ENCODE assay signal across 9 cellular contexts in genomic region chr17:79658811-79659207, GRCh38. TPM values are rescaled to one million over a fixed set of nuclear protein-coding genes. Genes with fewer than 3 reads are reported as not detected.
DNase-seq lines count a peak whose midpoint lies in the region; ATAC-seq, FAIRE-seq and TF ChIP-seq lines count a peak whose summit lies in the region.
"Had no signal": no experiment of that assay in that cellular context is flagged by ENCODE, and none has a peak within 500 bp of the region (broad histone marks: within the 10 kb centered on the region; RNA-seq: fewer than 3 reads in every experiment).

No MANE protein-coding gene starts in this region.

- H3K27ac ChIP-seq in K562 (ENCODE audit: extremely low read depth, low read depth, low read length), result no peak overlapping the region
- H3K27ac ChIP-seq in CD8-positive, alpha-beta memory T cell (ENCODE audit: low read depth, low read length), result no peak overlapping the region

- 0% methylated on average over 11 of the region's 11 CpGs for WGBS in K562 (ENCODE audit: insufficient coverage, low coverage, missing lambda C conversion rate)

- in situ Hi-C loops in K562 (cut with MboI), result no loop called here

- no peaks in the 10 kb centered on the region for H3K4me1 ChIP-seq in K562 (replicated peaks in 1 of 2; ENCODE audit: control insufficient read depth in 2 of 2, insufficient read depth in 2 of 2, low read length in 2 of 2)
- no peaks in the 10 kb centered on the region for H3K4me1 ChIP-seq in CD8-positive, alpha-beta memory T cell (ENCODE audit: insufficient read depth, low read length)

- DNase-seq in CMK (ENCODE audit: low read depth), result peak; percentile 5
- peak; percentile 0 for DNase-seq in Jurkat, Clone E6-1 (ENCODE audit: low read depth, low spot score)
- peak; percentile 30 to 43 (median 40) for DNase-seq in K562 (ENCODE audit: extremely low read depth in 1 of 4, low spot score in 3 of 4)
- peak; percentile 3 for DNase-seq in medulla oblongata (ENCODE audit: extremely low spot score)
- DNase-seq in CD8-positive, alpha-beta memory T cell, result no peak
- no peak for DNase-seq in NCI-H2171 (lab: John Stamatoyannopoulos, UW)
- DNase-seq in stimulated activated naive B cell treated with anti-CD40 and anti-IgM and Interleukin-4, amounts not matched to agents 10 μg/mL and 1 μg/mL and 100 μg/mL, for 72 hours, result no peak
- DNase-seq: activated naive CD8-positive, alpha-beta T cell treated with anti-CD3 and anti-CD28 coated beads, Interleukin-2, amount 10 ng/mL, durations not matched to agents 7 days and 5 days had no signal

- peaks cover 0 to 9% (median 0%) of the 10 kb centered on the region in 5 donors for H3K9me3 Mint-ChIP-seq in CD8-positive, alpha-beta memory T cell
- peaks cover 7 to 14% of the 10 kb centered on the region in 2 donors for H3K9me3 Mint-ChIP-seq in stimulated activated naive B cell treated with anti-CD40 and anti-IgM and Interleukin-4, amounts not matched to agents 10 μg/mL and 1 μg/mL and 100 μg/mL, for 72 hours

- POLR2A ChIA-PET in K562 (lab: Yijun Ruan, JAX), result interaction anchor here (0.6 kb wide), 1 partner anchor 1336 kb away, joined by 3 read pairs; no protein-coding TSS in a partner anchor
- POLR2A ChIA-PET in CD8-positive, alpha-beta memory T cell (lab: Charles Lee), result no interaction called here

- no peaks in the 10 kb centered on the region for H3K9me1 ChIP-seq in K562 (ENCODE audit: control insufficient read depth, insufficient read depth, low read length)

- peak; percentile 46 to 65 (median 56) for TF ChIP-seq CTCF in K562 (IDR thresholded peaks at IDR 0.05 in 2 of 3, conservative IDR thresholded peaks at IDR 0.05 in 1 of 3; ENCODE audit: insufficient read depth in 2 of 3, low read depth in 1 of 3, low read length in 3 of 3)

- TF ChIP-seq POLR2A in K562 (conservative IDR thresholded peaks at IDR 0.05), result no peak

- H4K20me1 ChIP-seq in K562 (replicated peaks; ENCODE audit: control insufficient read depth, insufficient read depth, low read length), result no peaks in the 10 kb centered on the region

- peak; percentile 88 for ATAC-seq in K562
- ATAC-seq in HG03135 (IDR thresholded peaks at IDR 0.05; ENCODE audit: unreplicated experiment), result no peak
- no peak for ATAC-seq in stimulated activated naive B cell treated with anti-CD40 and anti-IgM and Interleukin-4, amounts not matched to agents 10 μg/mL and 1 μg/mL and 100 μg/mL, for 72 hours (replicated peaks)

- FAIRE-seq in K562 (lab: Jason Lieb, UNC), result peak; percentile 78

- no peaks in the 10 kb centered on the region for H3K4me1 Mint-ChIP-seq in CD8-positive, alpha-beta memory T cell
- H3K4me1 Mint-ChIP-seq in stimulated activated naive B cell treated with anti-CD40 and anti-IgM and Interleukin-4, amounts not matched to agents 10 μg/mL and 1 μg/mL and 100 μg/mL, for 72 hours, result peaks cover 0 to 3% of the 10 kb centered on the region in 2 donors
- H3K4me1 Mint-ChIP-seq: activated naive CD8-positive, alpha-beta T cell treated with anti-CD3 and anti-CD28 coated beads, Interleukin-2, amount 10 ng/mL, durations not matched to agents 7 days and 5 days had no signal

- H3K9me3 ChIP-seq in K562 (replicated peaks; ENCODE audit: control insufficient read depth, insufficient read depth, low read depth, low read length), result no peaks in the 10 kb centered on the region
- H3K9me3 ChIP-seq in CD8-positive, alpha-beta memory T cell (ENCODE audit: low read length), result no peaks in the 10 kb centered on the region

- peaks cover 21 to 22% of the 10 kb centered on the region in 2 experiments for H3K27me3 ChIP-seq in K562 (ENCODE audit: control insufficient read depth in 2 of 2, insufficient read depth in 2 of 2, low read length in 2 of 2)
- H3K27me3 ChIP-seq in CD8-positive, alpha-beta memory T cell (ENCODE audit: insufficient read depth, low read length, poor library complexity, severe bottlenecking), result peaks cover 14% of the 10 kb centered on the region

- H3K4me2 ChIP-seq in K562 (ENCODE audit: insufficient read depth, low read length), result no peak overlapping the region

- no peak for TF ChIP-seq RAD21 in K562 (CRISPR knock-in tag; conservative IDR thresholded peaks at IDR 0.05 in 1 of 2, IDR thresholded peaks at IDR 0.05 in 1 of 2)

- intact Hi-C loops in K562 (cut with micrococcal nuclease), result no loop called here

- H3K36me3 Mint-ChIP-seq in CD8-positive, alpha-beta memory T cell, result no peaks in the 10 kb centered on the region
- no peaks in the 10 kb centered on the region for H3K36me3 Mint-ChIP-seq in stimulated activated naive B cell treated with anti-CD40 and anti-IgM and Interleukin-4, amounts not matched to agents 10 μg/mL and 1 μg/mL and 100 μg/mL, for 72 hours

- H3K79me2 ChIP-seq in K562 (ENCODE audit: control insufficient read depth, insufficient read depth, low read length), result no peaks in the 10 kb centered on the region

- no peak overlapping the region for H3K9ac ChIP-seq in K562 (ENCODE audit: insufficient read depth in 1 of 2, low read depth in 2 of 2, low read length in 2 of 2)

- peaks cover 36 to 68% of the 10 kb centered on the region in 2 donors for H3K27me3 Mint-ChIP-seq in CD8-positive, alpha-beta memory T cell
- peaks cover 64 to 82% of the 10 kb centered on the region in 2 donors for H3K27me3 Mint-ChIP-seq in stimulated activated naive B cell treated with anti-CD40 and anti-IgM and Interleukin-4, amounts not matched to agents 10 μg/mL and 1 μg/mL and 100 μg/mL, for 72 hours

- TF ChIP-seq EP300 in K562 (IDR thresholded peaks at IDR 0.05; ENCODE audit: low read length), result no peak

- no peak overlapping the region for H2AFZ ChIP-seq in K562 (ENCODE audit: low read depth, low read length)

- no TSS peak for BruUV-seq in K562 (replicated peaks; lab: Mats Ljungman, UMichigan)

- no peak overlapping the region for H3K4me3 Mint-ChIP-seq in CD8-positive, alpha-beta memory T cell
- H3K4me3 Mint-ChIP-seq in stimulated activated naive B cell treated with anti-CD40 and anti-IgM and Interleukin-4, amounts not matched to agents 10 μg/mL and 1 μg/mL and 100 μg/mL, for 72 hours, result no peak overlapping the region
- H3K4me3 Mint-ChIP-seq: activated naive CD8-positive, alpha-beta T cell treated with anti-CD3 and anti-CD28 coated beads, Interleukin-2, amount 10 ng/mL, durations not matched to agents 7 days and 5 days had no signal

- H3K4me3 ChIP-seq in Jurkat, Clone E6-1 (ENCODE audit: low read length), result no peak overlapping the region
- no peak overlapping the region for H3K4me3 ChIP-seq in K562
- no peak overlapping the region for H3K4me3 ChIP-seq in CD8-positive, alpha-beta memory T cell (ENCODE audit: low read length)

- CTCF ChIA-PET in K562 (lab: Yijun Ruan, JAX; ENCODE audit: low intra/inter-chr PET ratio), result no interaction called here
- CTCF ChIA-PET in CD8-positive, alpha-beta memory T cell (lab: Charles Lee), result no interaction called here

- no peaks in the 10 kb centered on the region for H3K36me3 ChIP-seq in K562 (ENCODE audit: control insufficient read depth, insufficient read depth, low read length)
- H3K36me3 ChIP-seq in CD8-positive, alpha-beta memory T cell (ENCODE audit: insufficient read depth, low read length), result no peaks in the 10 kb centered on the region

- peak overlapping the region in 1 of 8 donors; percentile 53 for H3K27ac Mint-ChIP-seq in CD8-positive, alpha-beta memory T cell
- H3K27ac Mint-ChIP-seq in stimulated activated naive B cell treated with anti-CD40 and anti-IgM and Interleukin-4, amounts not matched to agents 10 μg/mL and 1 μg/mL and 100 μg/mL, for 72 hours, result no peak overlapping the region
- H3K27ac Mint-ChIP-seq: activated naive CD8-positive, alpha-beta T cell treated with anti-CD3 and anti-CD28 coated beads, Interleukin-2, amount 10 ng/mL, durations not matched to agents 7 days and 5 days had no signal

TF ChIP-seq in K562, 482 proteins besides CTCF, POLR2A, EP300 and RAD21 (continues in another document):
- no peak for TF ChIP-seq KLF10 (CRISPR knock-in tag; IDR thresholded peaks at IDR 0.05)
- no peak for TF ChIP-seq FUS (optimal IDR thresholded peaks at IDR 0.05; ENCODE audit: low read depth, low read length)

RNA-seq across cellular contexts. Expression of gene RBFOX3, which starts 48.0 kb away (rescaled TPM):
- polyA plus RNA-seq in Jurkat, Clone E6-1 (2012; ENCODE audit: insufficient read depth, insufficient read length), result not detected
- not detected in 2 replicates for total RNA-seq in K562 (2011; cell fraction: chromatin; rRNA removed; ENCODE audit: low replicate concordance)
- not detected in 2 replicates for total RNA-seq in K562 (2011; cell fraction: nucleolus; rRNA removed)
- total RNA-seq in K562 (2011; cell fraction: nucleoplasm; rRNA removed), result not detected in 2 replicates
- total RNA-seq in K562 (2014; rRNA removed) (not detected in 2 replicates), K562 (2014; rRNA removed; fragmentation: Illumina TruSeq; extraction: Trizol) (not detected in 2 replicates), K562 (2015; rRNA removed; fragmentation: Illumina TruSeq; extraction: Trizol) (not detected in 2 replicates), K562 (2021) (not detected in 2 replicates)
- polyA plus RNA-seq in K562 (2011; rRNA removed) (not detected in 2 replicates), K562 (2014; fragmentation: Illumina TruSeq; extraction: Trizol) (not detected in 2 replicates), K562 (2014; fragmentation: Nextera tagmentation; extraction: Ambion mirVana) (not detected), K562 (2014; rRNA removed) (not detected in 2 replicates)
- polyA plus RNA-seq in K562 (2011; cell fraction: cytosol; rRNA removed), result not detected in 2 replicates
- polyA plus RNA-seq in K562 (2011; cell fraction: nucleus; rRNA removed), result not detected in 2 replicates
- 0.09 and 0.25 TPM in 2 replicates for polyA plus RNA-seq in K562 (2012)
- polyA minus RNA-seq in K562 (2011; rRNA and poly(A)+ RNA removed), result not detected in 2 replicates
- not detected in 2 replicates for polyA minus RNA-seq in K562 (2011; cell fraction: cytosol; rRNA and poly(A)+ RNA removed)
- polyA minus RNA-seq in K562 (2011; cell fraction: nucleus; rRNA and poly(A)+ RNA removed), result not detected in 2 replicates
- not detected for total RNA-seq in CD8-positive, alpha-beta memory T cell
- not detected for polyA plus RNA-seq in CD8-positive, alpha-beta memory T cell
- total RNA-seq: activated naive CD8-positive, alpha-beta T cell treated with anti-CD3 and anti-CD28 coated beads, Interleukin-2, amount 10 ng/mL, durations not matched to agents 7 days and 5 days had no signal

Comparison
In these comparisons a context has a peak if more than half of its experiments do, and no peak if none do; other contexts are left out.
1. DNase-seq: peak in CMK (single experiment), Jurkat, Clone E6-1 (single experiment), K562 (4 of 4) and medulla oblongata (single experiment); none in CD8-positive, alpha-beta memory T cell (0 of 5), NCI-H2171 (single experiment) and stimulated activated naive B cell treated with anti-CD40 and anti-IgM and Interleukin-4, amounts not matched to agents 10 μg/mL and 1 μg/mL and 100 μg/mL, for 72 hours (single experiment).